Comparison of ENCODE assay signal across 8 cellular contexts in genomic region chr17:38894276-38894675, GRCh38. TPM values are rescaled to one million over a fixed set of nuclear protein-coding genes. Genes with fewer than 3 reads are reported as not detected.
DNase-seq lines count a peak whose midpoint lies in the region; ATAC-seq and TF ChIP-seq lines count a peak whose summit lies in the region.

No MANE protein-coding gene starts in this region.

- TF ChIP-seq POLR2A in body of pancreas (IDR thresholded peaks at IDR 0.05) = no peak

- H4K20me1 ChIP-seq in neural progenitor cell (ENCODE audit: low read depth) = peaks cover 35% of the 10 kb centered on the region

- H3K9me3 ChIP-seq in right atrium auricular region (no peaks in the 10 kb centered on the region), body of pancreas (no peaks in the 10 kb centered on the region), neural progenitor cell (ENCODE audit: low read depth) (no peaks in the 10 kb centered on the region)

- H3K27me3 ChIP-seq in right atrium auricular region (no peaks in the 10 kb centered on the region), body of pancreas (no peaks in the 10 kb centered on the region), neural progenitor cell (no peaks in the 10 kb centered on the region)

- no peak for ATAC-seq in body of pancreas
- ATAC-seq in HG03039 (IDR thresholded peaks at IDR 0.05; ENCODE audit: unreplicated experiment) = no peak
- no peak for ATAC-seq in HG02759 (IDR thresholded peaks at IDR 0.05; ENCODE audit: unreplicated experiment)

- peaks cover 9% of the 10 kb centered on the region for H3K36me3 Mint-ChIP-seq in neural progenitor cell

- H3K27me3 Mint-ChIP-seq in neural progenitor cell (ENCODE audit: insufficient read depth, low read depth) = peaks cover 5% of the 10 kb centered on the region

- H3K4me1 Mint-ChIP-seq in neural progenitor cell = peaks cover 56% of the 10 kb centered on the region

- peak overlapping the region; percentile 24 for H3K27ac Mint-ChIP-seq in neural progenitor cell

- peak overlapping the region; percentile 12 for H3K4me3 Mint-ChIP-seq in neural progenitor cell

- H3K27ac ChIP-seq in right atrium auricular region (peak overlapping the region; percentile 61 to 65), body of pancreas (peak overlapping the region in 3 of 4 donors; percentile 31 to 56 (median 56)), neural progenitor cell (no peak overlapping the region)

- no peaks in the 10 kb centered on the region for H3K9me3 Mint-ChIP-seq in neural progenitor cell

- H3K9ac ChIP-seq in neural progenitor cell = no peak overlapping the region

- H3K79me2 ChIP-seq in neural progenitor cell (ENCODE audit: low read depth) = peaks cover under 1% of the 10 kb centered on the region

- H3K36me3 ChIP-seq in right atrium auricular region (peaks cover 56% of the 10 kb centered on the region), body of pancreas (replicated peaks in 1 of 2; ENCODE audit: insufficient read depth in 1 of 2, low read depth in 2 of 2) (peaks cover 5 to 9% of the 10 kb centered on the region in 2 donors), neural progenitor cell (no peaks in the 10 kb centered on the region)

- 32 to 33% methylated on average over 7 of the region's 7 CpGs for WGBS in body of pancreas, 2 donors

- no peak overlapping the region for H3K4me3 ChIP-seq in right atrium auricular region
- H3K4me3 ChIP-seq in body of pancreas = no peak overlapping the region
- H3K4me3 ChIP-seq in neural progenitor cell = no peak overlapping the region

- H3K4me1 ChIP-seq in right atrium auricular region (peaks cover 0 to 64% of the 10 kb centered on the region in 2 donors), body of pancreas (peaks cover 41% of the 10 kb centered on the region), neural progenitor cell (peaks cover 42% of the 10 kb centered on the region)

- no peak overlapping the region for H2AFZ ChIP-seq in neural progenitor cell (replicated peaks)

- intact Hi-C loops in cardiac septum (cut with DNase I) (no loop called here), body of pancreas (cut with DNase I) (no loop called here)

- no peak overlapping the region for H3K4me2 ChIP-seq in neural progenitor cell

- TF ChIP-seq CTCF in right atrium auricular region (IDR thresholded peaks at IDR 0.05) (no peak), body of pancreas (IDR thresholded peaks at IDR 0.05) (no peak), neural progenitor cell (IDR thresholded peaks at IDR 0.05) (no peak)

- DNase-seq in right atrium auricular region (ENCODE audit: low spot score) (no peak), cardiac septum (ENCODE audit: low spot score) (no peak), body of pancreas (peak in 1 of 4 donors; percentile 45), neural progenitor cell (ENCODE audit: low spot score) (no peak), glomerular visceral epithelial cell (ENCODE audit: extremely low spot score) (no peak), hypothalamus (lab: John Stamatoyannopoulos, UW) (no peak)

- peaks cover 20% of the 10 kb centered on the region for H3F3A ChIP-seq in neural progenitor cell (ENCODE audit: low read depth)

RNA-seq across cellular contexts. Expression of gene LASP1, which starts 24.4 kb away (rescaled TPM):
- total RNA-seq in right atrium auricular region (10 to 100 TPM; 34.2 to 65.4 TPM), cardiac septum (25.3 TPM), body of pancreas (10 to 100 TPM; 70.3 to 76.1 TPM), neural progenitor cell (ENCODE audit: low replicate concordance) (45.2 and 85.1 TPM in 2 replicates)

RNA-seq across cellular contexts. Expression of gene RPL23, which starts 40.8 kb away (rescaled TPM):
- 100 to 1,000 TPM; 640 to 985 TPM for total RNA-seq in right atrium auricular region
- 564 TPM for total RNA-seq in cardiac septum
- 100 to 1,000 TPM; 693 to 755 TPM for total RNA-seq in body of pancreas
- 1,779 and 3,404 TPM in 2 replicates for total RNA-seq in neural progenitor cell (ENCODE audit: low replicate concordance)
